Comparison of ENCODE assay signal across 1 cellular context in the genomic region with DNA sequence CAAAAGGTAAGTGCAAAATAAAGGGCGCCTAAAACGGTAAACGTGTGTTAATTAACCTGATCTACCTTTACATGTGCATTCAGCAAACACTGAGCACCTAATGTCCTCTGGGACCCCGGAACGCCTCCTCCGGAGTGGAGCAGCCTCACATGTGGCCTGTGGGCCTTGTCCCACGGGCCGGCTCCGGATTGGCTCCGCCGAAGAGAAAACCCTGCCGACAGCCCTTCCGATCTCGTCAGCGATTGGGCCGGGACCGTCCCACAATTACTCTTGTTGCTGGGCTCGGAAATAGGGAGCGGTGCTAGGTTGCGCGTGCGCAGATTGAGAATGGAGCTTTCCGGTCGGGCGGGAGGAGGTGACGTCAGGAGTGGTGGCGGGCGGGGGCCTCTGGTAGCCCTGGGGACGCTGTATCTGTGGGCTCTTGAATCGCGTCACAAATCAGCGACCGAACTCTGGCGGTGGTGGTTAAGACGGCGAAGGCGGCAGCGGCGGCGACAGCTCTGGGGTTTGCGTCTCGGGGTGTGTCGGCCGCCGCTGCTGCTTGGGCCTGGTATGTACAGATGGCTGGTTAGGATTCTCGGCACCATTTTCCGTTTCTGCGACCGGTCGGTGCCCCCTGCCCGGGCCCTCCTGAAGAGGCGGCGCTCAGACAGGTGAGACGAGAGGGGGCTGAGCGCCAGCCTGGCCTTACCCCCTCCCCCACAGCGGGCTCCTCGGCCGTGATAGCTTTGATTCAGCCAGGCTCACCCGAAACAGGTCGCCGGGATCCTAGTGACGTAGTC.
TF ChIP-seq lines count a peak whose summit lies in the region.

Gene SENP2 (plus strand): TSS at position 434 of the 782 bp plus-strand sequence. CDS start 119 bp downstream, at position 553.

TF ChIP-seq in SK-N-SH, 30 proteins besides CTCF, POLR2A, EP300 and RAD21 (continued from another document):
- TF ChIP-seq, protein P1, sequence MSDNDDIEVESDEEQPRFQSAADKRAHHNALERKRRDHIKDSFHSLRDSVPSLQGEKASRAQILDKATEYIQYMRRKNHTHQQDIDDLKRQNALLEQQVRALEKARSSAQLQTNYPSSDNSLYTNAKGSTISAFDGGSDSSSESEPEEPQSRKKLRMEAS (IDR thresholded peaks at IDR 0.05; ENCODE audit: low read depth) = peak; percentile 95
- TF ChIP-seq RXRA (IDR thresholded peaks at IDR 0.05; ENCODE audit: borderline replicate concordance, low read depth) = no peak
- TF ChIP-seq SIN3A (IDR thresholded peaks at IDR 0.05; ENCODE audit: borderline replicate concordance, low read depth, low read length) = peak; percentile 85
- peak; percentile 78 for TF ChIP-seq GABPA (IDR thresholded peaks at IDR 0.05; ENCODE audit: low read depth)
- TF ChIP-seq MEF2A (IDR thresholded peaks at IDR 0.05; ENCODE audit: borderline replicate concordance, low read depth) = no peak
- no peak for TF ChIP-seq JUND (IDR thresholded peaks at IDR 0.05)
- peak; percentile 40; the same call in 1 of the 2 replicates for TF ChIP-seq USF1 (IDR thresholded peaks at IDR 0.05; ENCODE audit: borderline replicate concordance, low read depth)
- TF ChIP-seq, protein P2, sequence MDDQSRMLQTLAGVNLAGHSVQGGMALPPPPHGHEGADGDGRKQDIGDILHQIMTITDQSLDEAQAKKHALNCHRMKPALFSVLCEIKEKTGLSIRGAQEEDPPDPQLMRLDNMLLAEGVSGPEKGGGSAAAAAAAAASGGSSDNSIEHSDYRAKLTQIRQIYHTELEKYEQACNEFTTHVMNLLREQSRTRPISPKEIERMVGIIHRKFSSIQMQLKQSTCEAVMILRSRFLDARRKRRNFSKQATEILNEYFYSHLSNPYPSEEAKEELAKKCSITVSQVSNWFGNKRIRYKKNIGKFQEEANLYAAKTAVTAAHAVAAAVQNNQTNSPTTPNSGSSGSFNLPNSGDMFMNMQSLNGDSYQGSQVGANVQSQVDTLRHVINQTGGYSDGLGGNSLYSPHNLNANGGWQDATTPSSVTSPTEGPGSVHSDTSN (IDR thresholded peaks at IDR 0.05) = 0 out of 2 replicates have a peak, but pooled peaks have one; percentile 12
- no peak for TF ChIP-seq GATA2 (CRISPR knock-in tag; IDR thresholded peaks at IDR 0.05)
- TF ChIP-seq YY1 (IDR thresholded peaks at IDR 0.05; ENCODE audit: low read depth) = peak; percentile 39; the same call in 1 of the 2 replicates
- no peak for TF ChIP-seq EZH2phosphoT487 (IDR thresholded peaks at IDR 0.05; ENCODE audit: borderline replicate concordance, low read depth)
- no peak; the same call in 1 of the 2 replicates for TF ChIP-seq IRF3 (IDR thresholded peaks at IDR 0.05; ENCODE audit: low read depth, low read length)
- peak; percentile 98 for TF ChIP-seq RFX5 (IDR thresholded peaks at IDR 0.05; ENCODE audit: low read length)
- peak; percentile 42; the same call in 1 of the 2 replicates for TF ChIP-seq TAF1 (IDR thresholded peaks at IDR 0.05; ENCODE audit: borderline replicate concordance, low read depth, low read length)
- no peak for TF ChIP-seq SMC3 (IDR thresholded peaks at IDR 0.05; ENCODE audit: low read depth, low read length)
- TF ChIP-seq TEAD4 (IDR thresholded peaks at IDR 0.05; ENCODE audit: borderline replicate concordance, insufficient read depth) = no peak
- TF ChIP-seq NFIC (IDR thresholded peaks at IDR 0.05; ENCODE audit: borderline replicate concordance) = no peak
- no peak for TF ChIP-seq RCOR1 (IDR thresholded peaks at IDR 0.05; ENCODE audit: low read length)
- TF ChIP-seq FOXM1 (IDR thresholded peaks at IDR 0.05; ENCODE audit: low read depth) = no peak
- no peak for TF ChIP-seq FOXJ3 (CRISPR knock-in tag; IDR thresholded peaks at IDR 0.05)
TF ChIP-seq in SK-N-SH: peak in this region for 13.
